9 cellular contexts compared by ENCODE assay signal in the genomic region with DNA sequence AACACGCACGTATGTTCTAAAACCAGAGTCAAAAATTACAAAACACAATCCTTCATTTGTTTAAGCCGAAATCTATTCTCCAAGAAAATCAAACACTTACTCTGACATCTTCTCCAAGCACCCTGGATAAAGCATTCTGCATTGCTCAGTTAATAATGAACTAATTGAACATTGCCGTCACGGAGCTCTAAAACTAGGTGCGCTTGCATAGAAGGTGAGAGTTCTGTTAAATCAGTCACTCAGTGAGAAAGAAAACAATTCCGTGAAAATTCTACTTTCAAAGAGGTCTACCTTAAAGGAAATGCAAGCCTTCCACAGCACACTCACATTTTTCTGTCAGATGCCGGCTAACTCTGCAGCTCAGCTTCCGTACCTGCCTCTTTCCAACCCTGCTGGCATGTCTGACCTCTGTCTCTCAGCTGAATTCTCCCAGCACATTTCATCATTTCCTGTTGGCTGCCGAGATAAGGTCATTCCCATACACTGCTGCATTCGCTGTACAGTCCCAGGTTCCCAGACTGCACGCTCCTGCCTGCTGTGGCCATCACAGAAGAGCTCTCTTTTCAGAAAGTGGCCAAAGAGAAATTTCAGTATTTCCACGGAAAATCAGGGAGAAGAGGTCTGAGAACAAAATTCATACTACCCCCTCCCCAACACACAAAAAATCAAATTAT. TPM values are rescaled to one million over a fixed set of nuclear protein-coding genes. Genes with fewer than 3 reads are reported as not detected.
A peak's percentile ranks its signal among the peaks of the same experiment; 100 is the strongest.
DNase-seq lines count a peak whose midpoint lies in the region; ATAC-seq and TF ChIP-seq lines count a peak whose summit lies in the region.
"Had no signal": no experiment of that assay in that cellular context is flagged by ENCODE, and none has a peak within 500 bp of the region (broad histone marks: within the 10 kb centered on the region; RNA-seq: fewer than 3 reads in every experiment).

No MANE protein-coding gene starts in this region.

- H3K36me3 ChIP-seq in Panc1 (ENCODE audit: control insufficient read depth, insufficient read depth, low read length), result no peaks in the 10 kb centered on the region
- H3K36me3 ChIP-seq: ovary had no signal

- TF ChIP-seq CTCF in Panc1 (IDR thresholded peaks at IDR 0.05), result no peak
- no peak for TF ChIP-seq CTCF in lower leg skin (IDR thresholded peaks at IDR 0.05)

- no peak for TF ChIP-seq POLR2A in lower leg skin (IDR thresholded peaks at IDR 0.05)

- H3K27ac Mint-ChIP-seq in effector memory CD8-positive, alpha-beta T cell, result peak overlapping the region; percentile 14 to 59
- H3K27ac Mint-ChIP-seq in naive B cell, result peak overlapping the region in 4 of 6 donors; percentile 19 to 80 (median 58)

- intact Hi-C loops in Panc1 (cut with micrococcal nuclease; ENCODE audit: unreplicated experiment) (no loop called here), lower leg skin (cut with DNase I; ENCODE audit: low total_unique reads) (no loop called here)

- H3K4me3 ChIP-seq in Panc1 (ENCODE audit: low read depth in 2 of 2, low read length in 2 of 2), result peak overlapping the region; percentile 51 to 72
- no peak overlapping the region for H3K4me3 ChIP-seq in lower leg skin (ENCODE audit: low read depth, poor library complexity, severe bottlenecking)
- H3K4me3 ChIP-seq: ovary had no signal

- no peaks in the 10 kb centered on the region for H3K27me3 ChIP-seq in Panc1 (ENCODE audit: control insufficient read depth, insufficient read depth, low read length)
- H3K27me3 ChIP-seq: ovary had no signal

- DNase-seq in GDM1 (lab: John Stamatoyannopoulos, UW) (peak; percentile 6), Panc1 (ENCODE audit: low read depth, low spot score) (peak; percentile 67), naive B cell (no peak), NCI-H446 treated with DMSO at 0.1 percent for 48 hours (lab: John Stamatoyannopoulos, UW) (no peak), lower leg skin (ENCODE audit: low spot score in 2 of 2) (no peak)
- DNase-seq in effector memory CD8-positive, alpha-beta T cell, result no peak

- peaks cover 27 to 39% of the 10 kb centered on the region in 2 donors for H3K4me1 Mint-ChIP-seq in effector memory CD8-positive, alpha-beta T cell (ENCODE audit: low read depth in 2 of 2)
- peaks cover 55 to 70% (median 57%) of the 10 kb centered on the region in 3 donors for H3K4me1 Mint-ChIP-seq in naive B cell

- peak overlapping the region; percentile 95 for H3K27ac ChIP-seq in Panc1 (ENCODE audit: low read length)
- H3K27ac ChIP-seq: ovary had no signal

- H3K4me1 ChIP-seq in Panc1 (ENCODE audit: control insufficient read depth, insufficient read depth, low read length), result peaks cover 41% of the 10 kb centered on the region

- CTCF ChIA-PET in Panc1 (lab: Charles Lee), result interaction anchor here (0.6 kb wide), 1 partner anchor 133 kb away, joined by 7 read pairs; no protein-coding TSS in a partner anchor

- ATAC-seq in Panc1, result peak; percentile 93
- no peak for ATAC-seq in effector memory CD8-positive, alpha-beta T cell (replicated peaks)
- ATAC-seq in naive B cell (ENCODE audit: low read depth in 2 of 2), result no peak
- ATAC-seq in HG03354 (IDR thresholded peaks at IDR 0.05; ENCODE audit: poor library complexity, severe bottlenecking, unreplicated experiment), result no peak
- no peak for ATAC-seq in GM21723 (IDR thresholded peaks at IDR 0.05; ENCODE audit: unreplicated experiment)

- no peaks in the 10 kb centered on the region for H3K9me3 ChIP-seq in Panc1 (ENCODE audit: control insufficient read depth, insufficient read depth, low read depth, low read length)
- H3K9me3 ChIP-seq: ovary had no signal

- POLR2A ChIA-PET in Panc1 (lab: Charles Lee), result no interaction called here

- H3K27me3 Mint-ChIP-seq in effector memory CD8-positive, alpha-beta T cell, result no peaks in the 10 kb centered on the region
- H3K27me3 Mint-ChIP-seq in naive B cell, result no peaks in the 10 kb centered on the region

- no TSS peak for BruUV-seq in Panc1 (replicated peaks; lab: Mats Ljungman, UMichigan)

- 59 to 63% methylated on average over 13 of the region's 13 CpGs for WGBS in lower leg skin, 2 donors

- peaks cover 9% of the 10 kb centered on the region for H3K36me3 Mint-ChIP-seq in effector memory CD8-positive, alpha-beta T cell (ENCODE audit: insufficient read depth)
- H3K36me3 Mint-ChIP-seq in naive B cell, result peaks cover 13% of the 10 kb centered on the region in 2 donors

- no peak overlapping the region for H3K4me3 Mint-ChIP-seq in effector memory CD8-positive, alpha-beta T cell
- H3K4me3 Mint-ChIP-seq in naive B cell, result peak overlapping the region in 5 of 8 donors; percentile 26 to 68 (median 36)

- in situ Hi-C loops in Panc1 (cut with HindIII; ENCODE audit: low pct_unique_long_range_greater_than_20kb, low sequenced_read_pairs), result no loop called here

- no peaks in the 10 kb centered on the region for H3K9me3 Mint-ChIP-seq in effector memory CD8-positive, alpha-beta T cell
- peaks cover 0 to 4% (median 0%) of the 10 kb centered on the region in 7 donors for H3K9me3 Mint-ChIP-seq in naive B cell

RNA-seq across cellular contexts. Expression of a gene that starts 55.3 kb away (rescaled TPM):
- 60.2 TPM for total RNA-seq in Panc1 (2021; ENCODE audit: unreplicated experiment)
- 76.9 TPM for polyA plus RNA-seq in Panc1 (2012; ENCODE audit: insufficient read length)
- polyA plus RNA-seq in naive B cell (ENCODE audit: low read depth in 6 of 6), result 10 to 100 TPM; 30.9 to 43.4 (median 37.3) TPM
- total RNA-seq in lower leg skin, result 10 to 100 TPM; 46.3 to 88.8 (median 58.2) TPM

Comparison
In these comparisons a context has a peak if more than half of its experiments do, and no peak if none do; other contexts are left out.
1. DNase-seq: peak in GDM1 (single experiment) and Panc1 (single experiment); none in effector memory CD8-positive, alpha-beta T cell (0 of 3), naive B cell (single experiment), NCI-H446 treated with DMSO at 0.1 percent for 48 hours (single experiment) and lower leg skin (0 of 2).
2. H3K4me3 Mint-ChIP-seq: peak in naive B cell (5 of 8); none in effector memory CD8-positive, alpha-beta T cell (0 of 2).